In genomic region chr6:139977887-139978332, GRCh38 we compare ENCODE assay signal across 11 cellular contexts.
DNase-seq lines count a peak whose midpoint lies in the region; ATAC-seq and TF ChIP-seq lines count a peak whose summit lies in the region.
"Had no signal": no experiment of that assay in that cellular context is flagged by ENCODE, and none has a peak within 500 bp of the region (broad histone marks: within the 10 kb centered on the region; RNA-seq: fewer than 3 reads in every experiment).

No MANE protein-coding gene starts in this region.

- H3K4me1 ChIP-seq in Caco-2: peaks cover 30% of the 10 kb centered on the region
- H3K4me1 ChIP-seq in CD8-positive, alpha-beta memory T cell (ENCODE audit: insufficient read depth, low read length): no peaks in the 10 kb centered on the region

- H3K4me3 ChIP-seq in Caco-2 (ENCODE audit: low read depth, low read length) (no peak overlapping the region), epithelial cell of proximal tubule (ENCODE audit: low read depth, low read length) (no peak overlapping the region)
- no peak overlapping the region for H3K4me3 ChIP-seq in CD8-positive, alpha-beta memory T cell (ENCODE audit: low read length)

- H3K4me3 Mint-ChIP-seq in Caco-2 (ENCODE audit: unreplicated experiment) (no peak overlapping the region), neural crest cell (no peak overlapping the region)
- H3K4me3 Mint-ChIP-seq in CD8-positive, alpha-beta memory T cell: no peak overlapping the region

- H3K27me3 Mint-ChIP-seq in Caco-2 (ENCODE audit: insufficient read depth, unreplicated experiment): no peaks in the 10 kb centered on the region
- no peaks in the 10 kb centered on the region for H3K27me3 Mint-ChIP-seq in neural crest cell (ENCODE audit: low read depth)
- peaks cover 1 to 22% of the 10 kb centered on the region in 2 donors for H3K27me3 Mint-ChIP-seq in CD8-positive, alpha-beta memory T cell

- no peaks in the 10 kb centered on the region for H3K36me3 ChIP-seq in Caco-2 (ENCODE audit: control insufficient read depth, insufficient read depth, low read length)
- H3K36me3 ChIP-seq in CD8-positive, alpha-beta memory T cell (ENCODE audit: insufficient read depth, low read length): no peaks in the 10 kb centered on the region

- no peak overlapping the region for H3K27ac Mint-ChIP-seq in Caco-2 (ENCODE audit: unreplicated experiment)
- peak overlapping the region; percentile 53 for H3K27ac Mint-ChIP-seq in neural crest cell (ENCODE audit: unreplicated experiment)
- H3K27ac Mint-ChIP-seq in CD8-positive, alpha-beta memory T cell: no peak overlapping the region

- ATAC-seq in GM21576 (IDR thresholded peaks at IDR 0.05; ENCODE audit: unreplicated experiment): no peak
- no peak for ATAC-seq in GM19455 (IDR thresholded peaks at IDR 0.05; ENCODE audit: unreplicated experiment)

- TF ChIP-seq CTCF in Caco-2 (IDR thresholded peaks at IDR 0.05; ENCODE audit: insufficient read depth in 1 of 2, low read depth in 1 of 2, low read length in 1 of 2, severe bottlenecking in 1 of 2, unreplicated experiment in 1 of 2) (no peak), epithelial cell of proximal tubule (conservative IDR thresholded peaks at IDR 0.05; ENCODE audit: low read depth, low read length) (no peak), neural crest cell (conservative IDR thresholded peaks at IDR 0.05) (no peak)

- no peaks in the 10 kb centered on the region for H3K9me3 Mint-ChIP-seq in Caco-2 (ENCODE audit: unreplicated experiment)
- no peaks in the 10 kb centered on the region for H3K9me3 Mint-ChIP-seq in neural crest cell
- no peaks in the 10 kb centered on the region for H3K9me3 Mint-ChIP-seq in CD8-positive, alpha-beta memory T cell

- DNase-seq in Caco-2 (peak; percentile 35 to 39), NCI-H460 (ENCODE audit: extremely low read depth, low read depth) (peak; percentile 25), epithelial cell of proximal tubule (ENCODE audit: low read depth) (peak; percentile 93), neural crest cell (ENCODE audit: low read depth, low spot score) (no peak), NCI-H128 (lab: John Stamatoyannopoulos, UW; ENCODE audit: unreplicated experiment) (no peak)
- DNase-seq in CD8-positive, alpha-beta memory T cell: no peak
- DNase-seq: central memory CD4-positive, alpha-beta T cell; DMS 273 treated with DMSO at 0.1 percent for 48 hours; NCI-H774 had no signal

- POLR2A ChIA-PET in Caco-2 (lab: Charles Lee): no interaction called here
- POLR2A ChIA-PET in CD8-positive, alpha-beta memory T cell (lab: Charles Lee): no interaction called here

- H3K27me3 ChIP-seq in Caco-2 (replicated peaks; ENCODE audit: control insufficient read depth, insufficient read depth, low read length): no peaks in the 10 kb centered on the region
- H3K27me3 ChIP-seq in CD8-positive, alpha-beta memory T cell (ENCODE audit: insufficient read depth, low read length, poor library complexity, severe bottlenecking): no peaks in the 10 kb centered on the region

- H3K36me3 Mint-ChIP-seq in Caco-2 (ENCODE audit: insufficient read depth, unreplicated experiment) (peaks cover 4% of the 10 kb centered on the region), neural crest cell (ENCODE audit: low read depth) (no peaks in the 10 kb centered on the region)
- no peaks in the 10 kb centered on the region for H3K36me3 Mint-ChIP-seq in CD8-positive, alpha-beta memory T cell

- no peak overlapping the region for H3K27ac ChIP-seq in CD8-positive, alpha-beta memory T cell (ENCODE audit: low read depth, low read length)

- intact Hi-C loops in Caco-2 (cut with micrococcal nuclease; ENCODE audit: unreplicated experiment): no loop called here

- CTCF ChIA-PET in Caco-2 (lab: Charles Lee): no interaction called here
- CTCF ChIA-PET in CD8-positive, alpha-beta memory T cell (lab: Charles Lee): no interaction called here

- no peaks in the 10 kb centered on the region for H3K9me3 ChIP-seq in Caco-2
- no peaks in the 10 kb centered on the region for H3K9me3 ChIP-seq in CD8-positive, alpha-beta memory T cell (ENCODE audit: low read length)

- BruUV-seq in Caco-2 (replicated peaks; lab: Mats Ljungman, UMichigan): no TSS peak

- peaks cover 36% of the 10 kb centered on the region for H3K4me1 Mint-ChIP-seq in Caco-2 (ENCODE audit: low read depth, unreplicated experiment)
- peaks cover 63% of the 10 kb centered on the region for H3K4me1 Mint-ChIP-seq in neural crest cell
- H3K4me1 Mint-ChIP-seq in CD8-positive, alpha-beta memory T cell: peaks cover 8 to 10% (median 9%) of the 10 kb centered on the region in 3 donors

Comparison
In these comparisons a context has a peak if more than half of its experiments do, and no peak if none do; other contexts are left out.
1. DNase-seq: peak in Caco-2 (2 of 2), NCI-H460 (single experiment) and epithelial cell of proximal tubule (single experiment); none in neural crest cell (single experiment), NCI-H128 (single experiment) and CD8-positive, alpha-beta memory T cell (0 of 5).